ENCODE assay signal across 8 cellular contexts in the genomic region with DNA sequence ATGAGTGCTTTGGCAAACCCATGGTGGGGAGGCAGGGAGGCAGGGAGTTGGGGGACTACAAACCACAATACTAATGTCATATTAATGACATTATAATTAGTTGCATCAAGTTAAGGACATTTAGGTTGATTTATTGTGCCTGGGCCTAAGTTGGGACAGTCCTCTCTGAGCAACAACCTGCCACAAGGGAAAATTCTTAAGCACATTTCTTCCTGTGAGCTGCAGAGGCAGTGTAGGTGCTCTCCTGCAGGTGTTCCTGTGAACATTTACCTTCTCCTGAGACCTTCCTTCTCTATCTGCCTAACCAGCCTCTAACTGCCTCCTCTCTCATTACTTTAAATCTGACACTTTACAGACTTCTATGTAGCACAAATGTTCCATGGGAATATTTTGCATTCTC.
"Had no signal": no experiment of that assay in that cellular context is flagged by ENCODE, and none has a peak within 500 bp of the region (broad histone marks: within the 10 kb centered on the region; RNA-seq: fewer than 3 reads in every experiment).

No MANE protein-coding gene starts in this region.

- ATAC-seq: HCT116, K562 had no signal

- H3K9me3 ChIP-seq: HAP-1 had no signal

- H3K4me3 Mint-ChIP-seq: HFFc6 had no signal

- H3K36me3 ChIP-seq: HAP-1 had no signal

- DNase-seq: GOT3, H7, HFFc6, IMR-90, KG1 had no signal

- H3K4me3 ChIP-seq: HAP-1, K562 had no signal

- H3K27ac Mint-ChIP-seq: HFFc6 had no signal
